In the genomic region with DNA sequence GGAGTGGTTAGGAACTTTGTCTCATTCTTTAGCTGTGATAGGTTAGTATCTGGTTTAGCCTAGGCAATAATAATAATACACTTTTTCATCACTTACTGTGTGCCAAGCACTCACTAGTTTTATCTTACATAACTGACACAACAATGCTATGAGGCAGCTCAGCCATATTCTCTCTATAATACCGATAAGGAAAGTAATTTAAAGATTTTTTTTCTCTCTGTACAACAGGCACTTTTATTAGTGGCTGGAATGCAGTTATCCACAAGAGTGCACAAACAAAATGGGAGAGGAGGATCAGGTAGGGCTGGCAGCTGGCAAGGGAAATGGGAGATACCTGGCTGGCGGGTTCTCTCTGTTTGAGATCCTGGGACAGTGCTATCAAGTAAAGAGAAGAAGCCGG, we compare ENCODE assay signal across 17 cellular contexts. TPM values are rescaled to one million over a fixed set of nuclear protein-coding genes. Genes with fewer than 3 reads are reported as not detected.
A peak's percentile ranks its signal among the peaks of the same experiment; 100 is the strongest.
DNase-seq lines count a peak whose midpoint lies in the region; ATAC-seq, FAIRE-seq and TF ChIP-seq lines count a peak whose summit lies in the region.
"Had no signal": no experiment of that assay in that cellular context is flagged by ENCODE, and none has a peak within 500 bp of the region (broad histone marks: within the 10 kb centered on the region; RNA-seq: fewer than 3 reads in every experiment).

No MANE protein-coding gene starts in this region.

- no peak overlapping the region for H3K27ac Mint-ChIP-seq in HFFc6

- H3K36me3 Mint-ChIP-seq in HFFc6 (ENCODE audit: low read depth), result peaks cover 4% of the 10 kb centered on the region; the same call in 1 of the 2 replicates

- H3K9me2 ChIP-seq in OCI-LY1 (ENCODE audit: low read depth, low read length), result no peaks in the 10 kb centered on the region

- H3K4me3 ChIP-seq in OCI-LY1 (ENCODE audit: low read depth, low read length, poor library complexity, severe bottlenecking) (no peak overlapping the region), choroid plexus epithelial cell (ENCODE audit: low read depth, low read length) (no peak overlapping the region), osteoblast (ENCODE audit: insufficient read depth, low read length) (no peak overlapping the region), gastrocnemius medialis (no peak overlapping the region)
- H3K4me3 ChIP-seq: K562, Peyer's patch had no signal

- H3K9me3 ChIP-seq in OCI-LY1 (ENCODE audit: low read length), result no peaks in the 10 kb centered on the region
- H3K9me3 ChIP-seq in osteoblast (ENCODE audit: low read depth, low read length), result no peaks in the 10 kb centered on the region
- H3K9me3 ChIP-seq in gastrocnemius medialis, result no peaks in the 10 kb centered on the region
- H3K9me3 ChIP-seq: Peyer's patch had no signal

- no peak overlapping the region for H3K9ac ChIP-seq in OCI-LY1 (ENCODE audit: low read length)

- H3K4me1 ChIP-seq in OCI-LY1 (ENCODE audit: insufficient read depth, low read length, severe bottlenecking), result peaks cover 89% of the 10 kb centered on the region
- H3K4me1 ChIP-seq in osteoblast (ENCODE audit: insufficient read depth, low read length), result peaks cover 9% of the 10 kb centered on the region
- H3K4me1 ChIP-seq in gastrocnemius medialis, result peaks cover 50 to 55% of the 10 kb centered on the region in 2 donors

- in situ Hi-C loops in gastrocnemius medialis (cut with MboI; ENCODE audit: low sequenced_read_pairs in 4 of 4), result no loop called here

- H3K9me3 Mint-ChIP-seq in HFFc6, result no peaks in the 10 kb centered on the region

- H3K27me3 Mint-ChIP-seq in HFFc6 (ENCODE audit: insufficient read depth), result no peaks in the 10 kb centered on the region

- H3K36me3 ChIP-seq in OCI-LY1 (ENCODE audit: insufficient read depth, low read length) (no peaks in the 10 kb centered on the region), osteoblast (ENCODE audit: insufficient read depth, low read length) (no peaks in the 10 kb centered on the region), gastrocnemius medialis (no peaks in the 10 kb centered on the region)
- H3K36me3 ChIP-seq: Peyer's patch had no signal

- H3K27me3 ChIP-seq in OCI-LY1 (ENCODE audit: insufficient read depth, low read length) (no peaks in the 10 kb centered on the region), osteoblast (ENCODE audit: insufficient read depth, low read length) (no peaks in the 10 kb centered on the region), gastrocnemius medialis (no peaks in the 10 kb centered on the region)
- H3K27me3 ChIP-seq: Peyer's patch had no signal

- H4K20me1 ChIP-seq in OCI-LY1 (ENCODE audit: insufficient read depth, low read length) (no peaks in the 10 kb centered on the region), osteoblast (ENCODE audit: insufficient read depth, low read length) (peaks cover 4% of the 10 kb centered on the region)

- TF ChIP-seq CTCF in OCI-LY1 (IDR thresholded peaks at IDR 0.05; ENCODE audit: low read length) (no peak), choroid plexus epithelial cell (conservative IDR thresholded peaks at IDR 0.05; ENCODE audit: low read depth, low read length) (no peak), osteoblast (IDR thresholded peaks at IDR 0.05; ENCODE audit: extremely low read depth, low read depth, low read length) (no peak), HFFc6 (IDR thresholded peaks at IDR 0.05) (no peak), gastrocnemius medialis (IDR thresholded peaks at IDR 0.05 in 4 of 5, conservative IDR thresholded peaks at IDR 0.05 in 1 of 5) (no peak)

- no peak for FAIRE-seq in HTR-8/SVneo (lab: Jason Lieb, UNC)
- FAIRE-seq: GM19239, H54, K562 had no signal

- no peak for ATAC-seq in gastrocnemius medialis
- ATAC-seq: K562 had no signal

- H2AFZ ChIP-seq in OCI-LY1 (ENCODE audit: low read length) (no peak overlapping the region), osteoblast (ENCODE audit: low read length) (no peak overlapping the region)

- H3K4me2 ChIP-seq in OCI-LY1 (ENCODE audit: low read length) (no peak overlapping the region), osteoblast (ENCODE audit: insufficient read depth, low read length) (peak overlapping the region; percentile 18)

- H3K79me2 ChIP-seq in OCI-LY1 (ENCODE audit: insufficient read depth, low read length) (peaks cover 65% of the 10 kb centered on the region), osteoblast (ENCODE audit: insufficient read depth, low read length) (peaks cover 38% of the 10 kb centered on the region)

- no peak for TF ChIP-seq POLR2A in gastrocnemius medialis (IDR thresholded peaks at IDR 0.05)

- no peak overlapping the region for H3K4me3 Mint-ChIP-seq in HFFc6

- H3K4me1 Mint-ChIP-seq in HFFc6 (ENCODE audit: low read depth), result peaks cover 55% of the 10 kb centered on the region

- H3K27ac ChIP-seq in OCI-LY1 (ENCODE audit: low read depth, low read length, poor library complexity, severe bottlenecking), result peak overlapping the region; percentile 29
- no peak overlapping the region for H3K27ac ChIP-seq in osteoblast (ENCODE audit: low read depth, low read length)
- H3K27ac ChIP-seq in gastrocnemius medialis, result no peak overlapping the region
- H3K27ac ChIP-seq: C4-2B had no signal

- DNase-seq in EL (peak; percentile 38), choroid plexus epithelial cell (ENCODE audit: low read depth) (peak; percentile 59), osteoblast (ENCODE audit: insufficient read length, low spot score, missing footprints) (no peak), DMS 273 treated with DMSO at 0.1 percent for 48 hours (lab: John Stamatoyannopoulos, UW) (no peak), HFFc6 (no peak), HTR-8/SVneo (ENCODE audit: insufficient read length, low spot score) (no peak), gastrocnemius medialis (no peak)
- DNase-seq: NCI-H1436, NCI-H2029, NCI-H510A treated with DMSO at 0.1 percent for 48 hours, Peyer's patch, Right ventricle myocardium superior had no signal

- intact Hi-C loops in gastrocnemius medialis (cut with DNase I; ENCODE audit: low total_unique reads), result loop anchor here (5.0 kb wide), 1 partner anchor 41 kb away; no protein-coding TSS in a partner anchor

- no peaks in the 10 kb centered on the region for H3F3A ChIP-seq in OCI-LY1 (ENCODE audit: insufficient read depth, low read length)

RNA-seq across cellular contexts. Expression of a gene that starts 7.6 kb away (rescaled TPM):
- total RNA-seq in osteoblast (61.2 and 64.5 TPM in 2 replicates), gastrocnemius medialis (10 to 100 TPM; 13.7 to 36.3 (median 27.8) TPM)
- 10 to 100 TPM; 20.4 to 31.3 (median 28.9) TPM for total RNA-seq in HFFc6 (2021; fragmentation: NEBNext Ultra II Directional; extraction: Animal tissue kit (Norgen Biotek cat#: 25700))

Comparison
In these comparisons a context has a peak if more than half of its experiments do, and no peak if none do; other contexts are left out.
1. DNase-seq: peak in EL (single experiment) and choroid plexus epithelial cell (single experiment); none in osteoblast (single experiment), DMS 273 treated with DMSO at 0.1 percent for 48 hours (single experiment), HFFc6 (single experiment), HTR-8/SVneo (single experiment) and gastrocnemius medialis (0 of 2).